8 cellular contexts compared by ENCODE assay signal in the genomic region with DNA sequence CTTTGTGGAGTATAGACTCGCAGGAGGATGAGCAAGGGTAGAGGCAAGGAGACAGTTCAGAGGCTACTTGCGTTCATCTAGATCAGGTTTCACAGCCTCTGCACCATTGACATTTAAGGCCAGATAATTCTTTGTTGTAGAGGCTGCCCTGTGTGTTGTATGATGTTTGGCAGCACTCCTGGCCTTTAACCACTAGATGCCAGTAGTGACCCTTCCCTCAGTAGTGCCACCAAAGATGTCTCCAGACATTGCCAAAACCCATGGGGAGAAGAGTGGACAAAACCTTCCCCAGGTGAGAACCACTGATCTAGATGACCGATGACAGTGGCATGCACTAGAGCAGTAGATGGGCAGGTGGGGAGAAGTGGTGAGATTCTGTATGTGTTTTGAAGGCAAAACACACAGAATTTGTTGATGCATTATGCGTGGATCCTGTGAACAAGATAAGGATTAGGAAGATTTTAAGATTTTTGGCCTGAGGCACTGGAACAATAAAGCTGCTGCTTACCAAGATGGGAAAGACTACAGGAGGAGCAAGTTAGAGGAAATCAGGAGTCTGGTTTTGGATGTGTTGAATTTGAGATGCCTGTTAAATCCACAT. TPM values are rescaled to one million over a fixed set of nuclear protein-coding genes. Genes with fewer than 3 reads are reported as not detected.
DNase-seq lines count a peak whose midpoint lies in the region; ATAC-seq and TF ChIP-seq lines count a peak whose summit lies in the region.

No MANE protein-coding gene starts in this region.

- intact Hi-C loops in Calu3 (cut with micrococcal nuclease; ENCODE audit: unreplicated experiment), result loop anchor here (1.0 kb wide), 2 partner anchors 141 to 161 kb away; no protein-coding TSS in a partner anchor

- CTCF ChIA-PET in Calu3 (lab: Charles Lee), result no interaction called here

- H3K27ac Mint-ChIP-seq in Calu3 (ENCODE audit: unreplicated experiment), result no peak overlapping the region

- TF ChIP-seq CTCF in Calu3 (IDR thresholded peaks at IDR 0.05; ENCODE audit: unreplicated experiment), result peak; percentile 78
- peak; percentile 74 for TF ChIP-seq CTCF in brain microvascular endothelial cell (IDR thresholded peaks at IDR 0.05; ENCODE audit: low read depth, low read length, missing control alignments)

- H3K4me3 ChIP-seq in brain microvascular endothelial cell (ENCODE audit: low read depth, low read length), result no peak overlapping the region

- no peaks in the 10 kb centered on the region for H3K36me3 ChIP-seq in brain microvascular endothelial cell (replicated peaks)

- peak; percentile 54 for DNase-seq in Calu3
- peak; percentile 85 for DNase-seq in NCI-H2196 treated with DMSO at 0.1 percent for 48 hours (lab: John Stamatoyannopoulos, UW; ENCODE audit: unreplicated experiment)
- DNase-seq in brain microvascular endothelial cell, result peak; percentile 26
- peak; percentile 65 for DNase-seq in kidney tubule cell (ENCODE audit: low spot score)

- BruUV-seq in Calu3 (replicated peaks; lab: Mats Ljungman, UMichigan), result no TSS peak

- no peak overlapping the region for H3K27ac ChIP-seq in brain microvascular endothelial cell

- no peak overlapping the region for H3K4me3 Mint-ChIP-seq in Calu3 (ENCODE audit: low read depth, unreplicated experiment)

- no peak for TF ChIP-seq POLR2A in GM18505 (IDR thresholded peaks at IDR 0.05; ENCODE audit: borderline replicate concordance, extremely low read depth, insufficient read depth, insufficient read length)

- H3K9me3 Mint-ChIP-seq in Calu3 (ENCODE audit: low read depth, unreplicated experiment), result no peaks in the 10 kb centered on the region

- no peaks in the 10 kb centered on the region for H3K27me3 Mint-ChIP-seq in Calu3 (ENCODE audit: unreplicated experiment)

- ATAC-seq in GM21381 (IDR thresholded peaks at IDR 0.05; ENCODE audit: unreplicated experiment), result peak; percentile 52
- no peak for ATAC-seq in GM19452 (IDR thresholded peaks at IDR 0.05; ENCODE audit: unreplicated experiment)
- no peak for ATAC-seq in GM18505 (IDR thresholded peaks at IDR 0.05; ENCODE audit: unreplicated experiment)
- ATAC-seq in GM21390 (IDR thresholded peaks at IDR 0.05; ENCODE audit: unreplicated experiment), result no peak

- H3K36me3 Mint-ChIP-seq in Calu3 (ENCODE audit: insufficient read depth, unreplicated experiment), result no peaks in the 10 kb centered on the region

- in situ Hi-C loops in brain microvascular endothelial cell (cut with HindIII; ENCODE audit: low pct_ligation_motif_present, low sequenced_read_pairs), result no loop called here

- H3K27me3 ChIP-seq in brain microvascular endothelial cell (replicated peaks), result peaks cover 2% of the 10 kb centered on the region

- H3K4me1 Mint-ChIP-seq in Calu3 (ENCODE audit: low read depth, unreplicated experiment), result no peaks in the 10 kb centered on the region

RNA-seq across cellular contexts. Expression of a gene that starts 9.9 kb away (rescaled TPM):
- 55.0 and 59.2 TPM in 2 replicates for total RNA-seq in Calu3 (2022)

Comparison
In these comparisons a context has a peak if more than half of its experiments do, and no peak if none do; other contexts are left out.
1. DNase-seq: peak in every context shown above with its lines; median percentile 85 in NCI-H2196 treated with DMSO at 0.1 percent for 48 hours; 65 in kidney tubule cell; 54 in Calu3; 26 in brain microvascular endothelial cell.